In genomic region chr17:67717624-67718324, GRCh38 we compare ENCODE assay signal across 8 cellular contexts. TPM values are rescaled to one million over a fixed set of nuclear protein-coding genes. Genes with fewer than 3 reads are reported as not detected.
A peak's percentile ranks its signal among the peaks of the same experiment; 100 is the strongest.
DNase-seq lines count a peak whose midpoint lies in the region; TF ChIP-seq lines count a peak whose summit lies in the region.

TSS of gene NOL11 (plus strand) at chr17:67717936. CDS start at chr17:67717948, 12 bp downstream.

- no peak for TF ChIP-seq EP300 in esophagus muscularis mucosa (IDR thresholded peaks at IDR 0.05)

- peaks cover 15% of the 10 kb centered on the region; the same call in 1 of the 2 replicates for H3K4me1 ChIP-seq in GM23248 (ENCODE audit: insufficient read depth)
- peaks cover 19 to 29% (median 25%) of the 10 kb centered on the region in 4 donors for H3K4me1 ChIP-seq in esophagus muscularis mucosa

- TF ChIP-seq CTCF in esophagus muscularis mucosa (IDR thresholded peaks at IDR 0.05): peak; percentile 83 to 97 (median 95)

- peak within 1 kb of the TSS; percentile 97 for H3K4me2 ChIP-seq in GM23248 (ENCODE audit: unreplicated experiment)

- H3K4me3 ChIP-seq in GM23248: peak within 1 kb of the TSS; percentile 100
- peak within 1 kb of the TSS; percentile 74 to 95 (median 86) for H3K4me3 ChIP-seq in esophagus muscularis mucosa

- DNase-seq in EH (ENCODE audit: low read depth) (peak; percentile 98), GM23248 (peak; percentile 99), Kasumi-1 (lab: John Stamatoyannopoulos, UW) (peak; percentile 100), RKO (ENCODE audit: low spot score) (peak; percentile 98), activated T-helper 1 cell treated with Interleukin-2 at 50 U/mL for 16 hours (ENCODE audit: low read depth) (peak; percentile 99), esophagus muscularis mucosa (ENCODE audit: extremely low spot score) (peak; percentile 99), myocyte (ENCODE audit: low read depth) (peak; percentile 99)
- DNase-seq in stimulated activated CD8-positive, alpha-beta memory T cell treated with anti-CD3 and anti-CD28 coated beads, Interleukin-7, amount 100 ng/mL, for 48 hours (ENCODE audit: extremely low read depth in 1 of 2, low read depth in 1 of 2): peak; percentile 97 to 99

- H4K20me1 ChIP-seq in GM23248 (ENCODE audit: insufficient read depth): no peaks in the 10 kb centered on the region

- H3K27ac ChIP-seq in GM23248 (peak within 1 kb of the TSS; percentile 89), esophagus muscularis mucosa (replicated peaks in 1 of 4) (peak within 1 kb of the TSS; percentile 78 to 90 (median 86))

- H2AFZ ChIP-seq in GM23248: peak within 1 kb of the TSS; percentile 99

- peaks cover 10% of the 10 kb centered on the region for H3F3A ChIP-seq in GM23248 (ENCODE audit: insufficient read depth)

- in situ Hi-C loops in GM23248 (cut with MboI): no loop called here

- H3K27me3 ChIP-seq in GM23248 (replicated peaks; ENCODE audit: insufficient read depth) (no peaks in the 10 kb centered on the region), esophagus muscularis mucosa (no peaks in the 10 kb centered on the region)

- H3K9me3 ChIP-seq in GM23248 (ENCODE audit: low read depth) (no peaks in the 10 kb centered on the region), esophagus muscularis mucosa (no peaks in the 10 kb centered on the region)

- no peak for TF ChIP-seq POLR2A in esophagus muscularis mucosa (IDR thresholded peaks at IDR 0.05; ENCODE audit: low read depth)

- H3K9me2 ChIP-seq in GM23248 (ENCODE audit: insufficient read depth): no peaks in the 10 kb centered on the region

- H3K36me3 ChIP-seq in GM23248 (ENCODE audit: low read depth) (peaks cover 16% of the 10 kb centered on the region), esophagus muscularis mucosa (peaks cover 23 to 31% (median 25%) of the 10 kb centered on the region in 4 donors)

- intact Hi-C loops in esophagus muscularis mucosa (cut with DNase I): loop anchor here (5.0 kb wide), 1 partner anchor 110 kb away; the partner anchor contains the start of gene BPTF

- peak within 1 kb of the TSS; percentile 99 for H3K9ac ChIP-seq in GM23248

- peaks cover 43% of the 10 kb centered on the region for H3K79me2 ChIP-seq in GM23248 (ENCODE audit: insufficient read depth)

- 0 to 1% methylated on average over 49 of the region's 49 CpGs for WGBS in GM23248 (ENCODE audit: low coverage in 1 of 2, low lambda C conversion rate in 2 of 2, missing lambda C conversion rate in 2 of 2), 2 experiments
- 2% methylated on average over 27 of the region's 49 CpGs for WGBS in esophagus muscularis mucosa

RNA-seq across cellular contexts. Expression of gene NOL11, which starts in this region (rescaled TPM):
- 37.2 and 41.6 TPM in 2 replicates for total RNA-seq in GM23248 (2014; rRNA removed; shearing (Covaris generic))
- 30.3 and 32.3 TPM in 2 replicates for polyA plus RNA-seq in GM23248 (2016; fragmentation: Nextera tagmentation; extraction: Ambion mirVana)
- total RNA-seq in esophagus muscularis mucosa: 10 to 100 TPM; 16.0 to 23.3 (median 21.3) TPM
- 51.8 and 54.4 TPM in 2 replicates for total RNA-seq in myocyte
- 16.4 TPM for polyA plus RNA-seq in myocyte (2012)

Comparison
In these comparisons a context has a peak if more than half of its experiments do, and no peak if none do; other contexts are left out.
1. Peak in every context shown above with its lines: DNase-seq, H3K4me3 ChIP-seq and H3K27ac ChIP-seq.